21 cellular contexts compared by ENCODE assay signal in genomic region chr10:117424171-117424570, GRCh38.
DNase-seq lines count a peak whose midpoint lies in the region; TF ChIP-seq lines count a peak whose summit lies in the region.
"Had no signal": no experiment of that assay in that cellular context is flagged by ENCODE, and none has a peak within 500 bp of the region (broad histone marks: within the 10 kb centered on the region; RNA-seq: fewer than 3 reads in every experiment).

No MANE protein-coding gene starts in this region.

- H3K27ac ChIP-seq in neutrophil, result peak overlapping the region; percentile 65
- H3K27ac ChIP-seq: 22Rv1, A549, BLaER1 had no signal

- H3K9ac ChIP-seq in Loucy (ENCODE audit: low read depth, low read length, poor library complexity, severe bottlenecking), result peak overlapping the region; percentile 73
- H3K9ac ChIP-seq: BLaER1 had no signal

- peaks cover 6% of the 10 kb centered on the region for H4K20me1 ChIP-seq in Loucy (ENCODE audit: insufficient read depth, low read length, poor library complexity, severe bottlenecking)
- H4K20me1 ChIP-seq: BLaER1 had no signal

- DNase-seq in epithelial cell of esophagus (ENCODE audit: low read depth) (peak; percentile 61), posterior cingulate gyrus (no peak), amniotic stem cell (lab: John Stamatoyannopoulos, UW) (no peak)
- DNase-seq: AML-193; C1 segment of cervical spinal cord; CD4-positive, alpha-beta memory T cell; CD4-positive, CD25-positive, alpha-beta regulatory T cell; CD8-positive, alpha-beta memory T cell; COR-L47; DMS 273 treated with DMSO at 0.1 percent for 48 hours; DMS153; DMS79; DND-41; EL; GDM1 had no signal

- no peaks in the 10 kb centered on the region for H3K9me3 ChIP-seq in Loucy (ENCODE audit: insufficient read depth, low read depth, low read length)
- H3K9me3 ChIP-seq in neutrophil, result no peaks in the 10 kb centered on the region
- H3K9me3 ChIP-seq: BLaER1 had no signal

- peaks cover 11% of the 10 kb centered on the region for H3F3A ChIP-seq in Loucy (ENCODE audit: low read depth)

- H3K79me2 ChIP-seq in Loucy (ENCODE audit: insufficient read depth, low read length), result peaks cover 92% of the 10 kb centered on the region

- TF ChIP-seq CTCF in Loucy (conservative IDR thresholded peaks at IDR 0.05; ENCODE audit: low read length) (no peak), epithelial cell of esophagus (IDR thresholded peaks at IDR 0.05; ENCODE audit: insufficient read depth, low read depth, low read length, missing control alignments) (no peak), neutrophil (IDR thresholded peaks at IDR 0.05) (no peak)

- H3K9me2 ChIP-seq in Loucy (replicated peaks; ENCODE audit: low read depth, low read length), result no peaks in the 10 kb centered on the region

- no peak overlapping the region for H2AFZ ChIP-seq in Loucy (ENCODE audit: low read length)

- H3K4me3 ChIP-seq in Loucy (ENCODE audit: low read length, poor library complexity, severe bottlenecking) (peak overlapping the region; percentile 77), epithelial cell of esophagus (ENCODE audit: low read length) (no peak overlapping the region), neutrophil (ENCODE audit: low read depth in 1 of 2, low read length in 1 of 2) (no peak overlapping the region)
- H3K4me3 ChIP-seq: A549, BLaER1, GM12878 had no signal

- H3K4me1 ChIP-seq in Loucy (ENCODE audit: insufficient read depth, low read length, poor library complexity, severe bottlenecking) (peaks cover 83% of the 10 kb centered on the region), neutrophil (ENCODE audit: control insufficient read depth in 1 of 2, insufficient read depth in 1 of 2, low read depth in 1 of 2, low read length in 1 of 2) (peaks cover 65 to 68% of the 10 kb centered on the region in 2 experiments)
- H3K4me1 ChIP-seq: BLaER1 had no signal

- intact Hi-C loops in posterior cingulate gyrus (cut with DNase I), result no loop called here

- no peaks in the 10 kb centered on the region for H3K27me3 ChIP-seq in Loucy (ENCODE audit: insufficient read depth, low read length, poor library complexity, severe bottlenecking)
- H3K27me3 ChIP-seq in neutrophil, result no peaks in the 10 kb centered on the region
- H3K27me3 ChIP-seq: BLaER1 had no signal

- H3K36me3 ChIP-seq in Loucy (ENCODE audit: insufficient read depth, low read length) (no peaks in the 10 kb centered on the region), neutrophil (no peaks in the 10 kb centered on the region)
- H3K36me3 ChIP-seq: BLaER1 had no signal

- peak overlapping the region; percentile 94 for H3K4me2 ChIP-seq in Loucy (ENCODE audit: low read depth, low read length, poor library complexity, severe bottlenecking)
- H3K4me2 ChIP-seq: A549, BLaER1 had no signal
